In genomic region chr5:74232281-74232680, GRCh38 we compare ENCODE assay signal across 1 cellular context.
A peak's percentile ranks its signal among the peaks of the same experiment; 100 is the strongest.
TF ChIP-seq lines count a peak whose summit lies in the region.

No MANE protein-coding gene starts in this region.

TF ChIP-seq in SK-N-SH, 30 proteins besides CTCF, POLR2A, EP300 and RAD21 (continued from another document):
- TF ChIP-seq PBX3 (IDR thresholded peaks at IDR 0.05) (0 out of 2 replicates have a peak, but pooled peaks have one; percentile 29), TCF12 (IDR thresholded peaks at IDR 0.05) (peak; percentile 40), GABPA (IDR thresholded peaks at IDR 0.05; ENCODE audit: low read depth) (no peak), USF1 (IDR thresholded peaks at IDR 0.05; ENCODE audit: borderline replicate concordance, low read depth) (no peak), CHD2 (IDR thresholded peaks at IDR 0.05; ENCODE audit: low read length, partially characterized antibody) (no peak), RXRA (IDR thresholded peaks at IDR 0.05; ENCODE audit: borderline replicate concordance, low read depth) (no peak), ELF1 (IDR thresholded peaks at IDR 0.05) (no peak), IRF3 (IDR thresholded peaks at IDR 0.05; ENCODE audit: low read depth, low read length) (no peak), NFIC (IDR thresholded peaks at IDR 0.05; ENCODE audit: borderline replicate concordance) (no peak), MEF2A (IDR thresholded peaks at IDR 0.05; ENCODE audit: borderline replicate concordance, low read depth) (no peak)
